ENCODE assay signal across 10 cellular contexts in the genomic region with DNA sequence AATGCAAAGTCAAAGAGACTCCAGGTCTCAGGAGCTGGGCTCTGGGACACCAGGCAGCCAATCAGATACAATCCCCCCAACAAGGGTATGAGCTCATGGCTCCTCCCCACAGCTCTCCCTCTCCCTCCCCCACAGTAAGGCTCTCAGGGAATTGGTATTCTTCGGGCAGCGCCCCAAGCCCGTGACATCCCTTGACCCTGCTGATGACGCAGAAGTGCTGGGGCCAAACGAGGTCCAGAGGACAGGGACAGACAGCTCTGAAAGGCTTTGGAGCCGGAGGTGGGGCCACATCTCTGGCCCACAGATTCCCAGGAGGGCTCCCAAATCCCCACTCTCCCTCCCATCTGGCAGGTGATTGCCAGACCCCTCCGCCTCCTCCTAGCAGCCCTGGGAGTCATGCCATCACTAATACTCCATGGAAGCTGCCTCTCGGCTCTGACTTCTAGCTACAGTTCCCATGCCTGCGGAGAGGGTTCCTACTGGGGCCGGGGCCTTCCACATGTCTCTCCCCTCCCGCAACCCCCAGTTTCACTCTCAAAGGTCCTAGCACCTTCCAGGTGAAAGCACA. TPM values are rescaled to one million over a fixed set of nuclear protein-coding genes. Genes with fewer than 3 reads are reported as not detected.
A peak's percentile ranks its signal among the peaks of the same experiment; 100 is the strongest.
DNase-seq lines count a peak whose midpoint lies in the region; ATAC-seq and TF ChIP-seq lines count a peak whose summit lies in the region.
"Had no signal": no experiment of that assay in that cellular context is flagged by ENCODE, and none has a peak within 500 bp of the region (broad histone marks: within the 10 kb centered on the region; RNA-seq: fewer than 3 reads in every experiment).

No MANE protein-coding gene starts in this region.

- H3K9me3 ChIP-seq in left lung (no peaks in the 10 kb centered on the region), subcutaneous abdominal adipose tissue (ENCODE audit: control insufficient read depth in 5 of 5, low read length in 5 of 5) (no peaks in the 10 kb centered on the region)

- DNase-seq in LHCN-M2 (ENCODE audit: low read depth) = peak; percentile 84
- peak; percentile 55 for DNase-seq in choroid plexus epithelial cell (ENCODE audit: low read depth)
- no peak for DNase-seq in left lung
- DNase-seq in GM20000 (ENCODE audit: low spot score) = no peak
- DNase-seq in activated gamma-delta T cell (lab: John Stamatoyannopoulos, UW) = no peak
- DNase-seq in SK-N-DZ (ENCODE audit: low spot score) = no peak
- DNase-seq: activated B cell treated with CpG ODN at 0.5 μM for 24 hours had no signal

- TF ChIP-seq CTCF in choroid plexus epithelial cell (conservative IDR thresholded peaks at IDR 0.05; ENCODE audit: low read depth, low read length) (no peak), left lung (IDR thresholded peaks at IDR 0.05) (no peak), GM20000 (IDR thresholded peaks at IDR 0.05; ENCODE audit: extremely low read depth, missing control alignments) (no peak)

- no peak overlapping the region for H3K4me3 ChIP-seq in choroid plexus epithelial cell (ENCODE audit: low read depth, low read length)
- no peak overlapping the region for H3K4me3 ChIP-seq in left lung
- H3K4me3 ChIP-seq in subcutaneous abdominal adipose tissue (ENCODE audit: low read depth in 1 of 5, low read length in 5 of 5) = peak overlapping the region in 1 of 5 donors; percentile 6

- H3K27me3 ChIP-seq in left lung = peaks cover 0 to 4% of the 10 kb centered on the region in 2 donors
- H3K27me3 ChIP-seq in subcutaneous abdominal adipose tissue (ENCODE audit: control insufficient read depth in 5 of 5, insufficient read depth in 4 of 5, low read length in 5 of 5) = no peaks in the 10 kb centered on the region

- H3K4me1 ChIP-seq in left lung (peaks cover 6 to 15% of the 10 kb centered on the region in 2 donors), subcutaneous abdominal adipose tissue (ENCODE audit: control insufficient read depth in 5 of 5, insufficient read depth in 5 of 5, low read length in 5 of 5) (peaks cover 13 to 55% (median 45%) of the 10 kb centered on the region in 5 donors)

- H3K27ac ChIP-seq in left lung = peak overlapping the region in 1 of 2 donors; percentile 33
- H3K27ac ChIP-seq in subcutaneous abdominal adipose tissue (ENCODE audit: low read depth, low read length) = peak overlapping the region; percentile 57

- peak; percentile 18 for ATAC-seq in left lung
- no peak for ATAC-seq in HG02759 (IDR thresholded peaks at IDR 0.05; ENCODE audit: unreplicated experiment)

- H3K36me3 ChIP-seq in left lung (no peaks in the 10 kb centered on the region), subcutaneous abdominal adipose tissue (ENCODE audit: control insufficient read depth in 5 of 5, insufficient read depth in 5 of 5, low read length in 5 of 5) (no peaks in the 10 kb centered on the region)

- H3K9ac ChIP-seq in subcutaneous abdominal adipose tissue (ENCODE audit: low read length in 5 of 5) = no peak overlapping the region

- intact Hi-C loops in left lung (cut with DNase I) = no loop called here

RNA-seq across cellular contexts. Expression of a gene that starts 5.8 kb away (rescaled TPM):
- total RNA-seq in LHCN-M2 (2014; rRNA removed) = 1.7 and 4.0 TPM in 2 replicates
- polyA plus RNA-seq in LHCN-M2 (2012) = 4.8 TPM
- 1 to 10 TPM; 2.6 to 3.7 TPM for total RNA-seq in left lung
- polyA plus RNA-seq in SK-N-DZ (2014; cell fraction: cytosol; rRNA removed) = 0.28 and 1.1 TPM in 2 replicates
- polyA plus RNA-seq in SK-N-DZ (2014; cell fraction: nucleus; rRNA removed) = 0.70 and 1.8 TPM in 2 replicates

RNA-seq across cellular contexts. Expression of a gene that starts 29.2 kb away (rescaled TPM):
- total RNA-seq in LHCN-M2 (2014; rRNA removed) = not detected in 2 replicates
- 0.02 TPM for polyA plus RNA-seq in LHCN-M2 (2012)
- not detected for total RNA-seq in left lung
- polyA plus RNA-seq in SK-N-DZ (2014; cell fraction: cytosol; rRNA removed) = not detected in 2 replicates
- not detected in 2 replicates for polyA plus RNA-seq in SK-N-DZ (2014; cell fraction: nucleus; rRNA removed)
- total RNA-seq: activated B cell treated with CpG ODN at 0.5 μM for 24 hours, endothelial cell of umbilical vein had no signal

RNA-seq across cellular contexts. Expression of a gene that starts 35.0 kb away (rescaled TPM):
- total RNA-seq in LHCN-M2 (2014; rRNA removed) (9.1 and 9.9 TPM in 2 replicates), left lung (10 to 100 TPM; 20.0 to 33.3 TPM)
- 25.0 TPM for polyA plus RNA-seq in LHCN-M2 (2012)
- polyA plus RNA-seq in SK-N-DZ (2014; cell fraction: cytosol; rRNA removed) = 0.18 and 0.46 TPM in 2 replicates
- 0.20 TPM in 1 of 2 replicates, not detected in the other for polyA plus RNA-seq in SK-N-DZ (2014; cell fraction: nucleus; rRNA removed)
- total RNA-seq: activated B cell treated with CpG ODN at 0.5 μM for 24 hours had no signal

RNA-seq across cellular contexts. Expression of a gene that starts 41.4 kb away (rescaled TPM):
- total RNA-seq in LHCN-M2 (2014; rRNA removed) (7.3 and 9.3 TPM in 2 replicates), left lung (10 to 100 TPM; 22.0 to 28.3 TPM)
- polyA plus RNA-seq in LHCN-M2 (2012) = 28.8 TPM
- polyA plus RNA-seq in SK-N-DZ (2014; cell fraction: cytosol; rRNA removed) = 10.5 and 11.5 TPM in 2 replicates
- polyA plus RNA-seq in SK-N-DZ (2014; cell fraction: nucleus; rRNA removed) = 4.7 and 6.0 TPM in 2 replicates

RNA-seq across cellular contexts. Expression of a gene that starts 47.3 kb away (rescaled TPM):
- total RNA-seq in LHCN-M2 (2014; rRNA removed) (221 and 333 TPM in 2 replicates), left lung (100 to 1,000 TPM in 1 of 2 donors, 10 to 100 TPM in 1; 46.6 to 130 TPM)
- polyA plus RNA-seq in LHCN-M2 (2012) = 445 TPM
- 65.9 and 121 TPM in 2 replicates for polyA plus RNA-seq in SK-N-DZ (2014; cell fraction: cytosol; rRNA removed)
- polyA plus RNA-seq in SK-N-DZ (2014; cell fraction: nucleus; rRNA removed) = 51.5 and 76.0 TPM in 2 replicates
- total RNA-seq: activated B cell treated with CpG ODN at 0.5 μM for 24 hours had no signal

Comparison
In these comparisons a context has a peak if more than half of its experiments do, and no peak if none do; other contexts are left out.
1. DNase-seq: peak in LHCN-M2 (single experiment) and choroid plexus epithelial cell (single experiment); none in left lung (0 of 2), GM20000 (single experiment), activated gamma-delta T cell (single experiment) and SK-N-DZ (single experiment).